Comparison of ENCODE assay signal across 10 cellular contexts in genomic region chr16:69386596-69386995, GRCh38. TPM values are rescaled to one million over a fixed set of nuclear protein-coding genes. Genes with fewer than 3 reads are reported as not detected.
A peak's percentile ranks its signal among the peaks of the same experiment; 100 is the strongest.
DNase-seq lines count a peak whose midpoint lies in the region; ATAC-seq and TF ChIP-seq lines count a peak whose summit lies in the region.
"Had no signal": no experiment of that assay in that cellular context is flagged by ENCODE, and none has a peak within 500 bp of the region (broad histone marks: within the 10 kb centered on the region; RNA-seq: fewer than 3 reads in every experiment).

No MANE protein-coding gene starts in this region.

- H3K4me3 ChIP-seq in right atrium auricular region: peak overlapping the region in 1 of 2 donors; percentile 69
- peak overlapping the region; percentile 91 for H3K4me3 ChIP-seq in SU-DHL-6 (ENCODE audit: insufficient read depth, low read length, poor library complexity, severe bottlenecking)
- H3K4me3 ChIP-seq in fibroblast of the aortic adventitia (ENCODE audit: low read depth, low read length): no peak overlapping the region
- no peak overlapping the region for H3K4me3 ChIP-seq in urinary bladder (ENCODE audit: low read depth, low read length)
- H3K4me3 ChIP-seq in WERI-Rb-1 (ENCODE audit: low read depth, low read length): no peak overlapping the region

- intact Hi-C loops in Right ventricle myocardium superior (cut with DNase I): no loop called here

- H3K9ac ChIP-seq in SU-DHL-6 (ENCODE audit: low read length): no peak overlapping the region

- H3K79me2 ChIP-seq in SU-DHL-6 (ENCODE audit: insufficient read depth, low read length): peaks cover 39% of the 10 kb centered on the region

- WGBS in urinary bladder: 66% methylated on average over 1 of the region's 1 CpG

- peaks cover 21% of the 10 kb centered on the region for H3K36me3 ChIP-seq in right atrium auricular region
- peaks cover 26% of the 10 kb centered on the region for H3K36me3 ChIP-seq in SU-DHL-6 (ENCODE audit: low read length)
- peaks cover 2% of the 10 kb centered on the region for H3K36me3 ChIP-seq in urinary bladder (ENCODE audit: insufficient read depth)
- H3K36me3 ChIP-seq in WERI-Rb-1: peaks cover 29% of the 10 kb centered on the region

- DNase-seq in right atrium auricular region (ENCODE audit: low spot score) (no peak), Right ventricle myocardium superior (no peak), fibroblast of the aortic adventitia (ENCODE audit: low read depth) (peak; percentile 50), WERI-Rb-1 (no peak), NCI-H128 (lab: John Stamatoyannopoulos, UW; ENCODE audit: unreplicated experiment) (no peak)

- H3K9me3 ChIP-seq in right atrium auricular region: no peaks in the 10 kb centered on the region
- H3K9me3 ChIP-seq in SU-DHL-6 (ENCODE audit: insufficient read depth, low read length): no peaks in the 10 kb centered on the region
- no peaks in the 10 kb centered on the region for H3K9me3 ChIP-seq in WERI-Rb-1 (ENCODE audit: severe bottlenecking)
- H3K9me3 ChIP-seq: pancreas had no signal

- H3K9me2 ChIP-seq in SU-DHL-6 (replicated peaks; ENCODE audit: insufficient read depth, low read length): no peaks in the 10 kb centered on the region

- H3K4me1 ChIP-seq in right atrium auricular region (peaks cover 0 to 26% of the 10 kb centered on the region in 2 donors), urinary bladder (ENCODE audit: insufficient read depth) (no peaks in the 10 kb centered on the region)

- no peaks in the 10 kb centered on the region for H3K27me3 ChIP-seq in right atrium auricular region
- H3K27me3 ChIP-seq in SU-DHL-6 (ENCODE audit: low read length): no peaks in the 10 kb centered on the region
- H3K27me3 ChIP-seq in WERI-Rb-1 (ENCODE audit: insufficient read depth, low read depth, severe bottlenecking): no peaks in the 10 kb centered on the region
- H3K27me3 ChIP-seq: pancreas had no signal

- ATAC-seq in Right ventricle myocardium superior (ENCODE audit: poor library complexity) (no peak), GM21447 (IDR thresholded peaks at IDR 0.05; ENCODE audit: unreplicated experiment) (no peak)

- no peaks in the 10 kb centered on the region for H4K20me1 ChIP-seq in SU-DHL-6 (ENCODE audit: low read depth, low read length)

- H3K27ac ChIP-seq in right atrium auricular region: peak overlapping the region; percentile 78 to 88
- H3K27ac ChIP-seq in SU-DHL-6 (ENCODE audit: low read depth, low read length): no peak overlapping the region
- peak overlapping the region; percentile 16 for H3K27ac ChIP-seq in urinary bladder (ENCODE audit: low read depth)
- no peak overlapping the region for H3K27ac ChIP-seq in WERI-Rb-1

- H3F3A ChIP-seq in SU-DHL-6 (ENCODE audit: insufficient read depth): peaks cover 10% of the 10 kb centered on the region; the same call in 1 of the 2 replicates

- H2AFZ ChIP-seq in SU-DHL-6 (ENCODE audit: low read depth, low read length, severe bottlenecking): peak overlapping the region; percentile 96

- TF ChIP-seq CTCF in right atrium auricular region (IDR thresholded peaks at IDR 0.05) (no peak), SU-DHL-6 (IDR thresholded peaks at IDR 0.05; ENCODE audit: insufficient read depth, low read length, poor library complexity, severe bottlenecking) (no peak), fibroblast of the aortic adventitia (IDR thresholded peaks at IDR 0.05; ENCODE audit: insufficient read depth, low read length) (no peak), WERI-Rb-1 (IDR thresholded peaks at IDR 0.05; ENCODE audit: low read depth, low read length) (no peak)

- peak overlapping the region; percentile 43 for H3K4me2 ChIP-seq in SU-DHL-6 (ENCODE audit: low read depth, low read length, poor library complexity, severe bottlenecking)

RNA-seq across cellular contexts. Expression of gene TERF2, which starts 0.8 kb away (rescaled TPM):
- total RNA-seq in right atrium auricular region (10 to 100 TPM; 17.1 to 19.2 TPM), Right ventricle myocardium superior (19.4 TPM), fibroblast of the aortic adventitia (ENCODE audit: low replicate concordance) (20.6 and 22.2 TPM in 2 replicates), urinary bladder (15.1 TPM)
- 17.2 TPM for polyA plus RNA-seq in urinary bladder

RNA-seq across cellular contexts. Expression of gene TMED6, which starts 35.0 kb away (rescaled TPM):
- total RNA-seq in right atrium auricular region (not detected), Right ventricle myocardium superior (not detected), fibroblast of the aortic adventitia (ENCODE audit: low replicate concordance) (0.36 TPM in 1 of 2 replicates, not detected in the other), urinary bladder (not detected)
- 0.09 TPM for polyA plus RNA-seq in urinary bladder
- polyA plus RNA-seq: aorta had no signal

RNA-seq across cellular contexts. Expression of gene CYB5B, which starts 37.8 kb away (rescaled TPM):
- total RNA-seq in right atrium auricular region (10 to 100 TPM; 29.4 to 31.9 TPM), Right ventricle myocardium superior (55.4 TPM), fibroblast of the aortic adventitia (ENCODE audit: low replicate concordance) (31.0 and 99.4 TPM in 2 replicates), urinary bladder (114 TPM)
- 75.2 TPM for polyA plus RNA-seq in urinary bladder

RNA-seq across cellular contexts. Expression of gene NIP7, which starts 47.0 kb away (rescaled TPM):
- total RNA-seq in right atrium auricular region (1 to 10 TPM; 5.9 to 6.6 TPM), Right ventricle myocardium superior (7.3 TPM), fibroblast of the aortic adventitia (ENCODE audit: low replicate concordance) (23.0 and 27.9 TPM in 2 replicates), urinary bladder (16.0 TPM)
- 11.3 TPM for polyA plus RNA-seq in urinary bladder

RNA-seq across cellular contexts. Expression of gene COG8, which starts 47.2 kb away (rescaled TPM):
- total RNA-seq in right atrium auricular region (10 to 100 TPM; 24.4 to 31.8 TPM), Right ventricle myocardium superior (22.0 TPM), fibroblast of the aortic adventitia (ENCODE audit: low replicate concordance) (19.7 and 51.5 TPM in 2 replicates), urinary bladder (31.5 TPM)
- 25.4 TPM for polyA plus RNA-seq in urinary bladder

Comparison
In these comparisons a context has a peak if more than half of its experiments do, and no peak if none do; other contexts are left out.
1. H3K27ac ChIP-seq: peak in right atrium auricular region (2 of 2) and urinary bladder (single experiment); none in SU-DHL-6 (single experiment) and WERI-Rb-1 (single experiment).